10 cellular contexts compared by ENCODE assay signal in genomic region chr4:88964450-88964849, GRCh38.
DNase-seq lines count a peak whose midpoint lies in the region; ATAC-seq and TF ChIP-seq lines count a peak whose summit lies in the region.
"Had no signal": no experiment of that assay in that cellular context is flagged by ENCODE, and none has a peak within 500 bp of the region (broad histone marks: within the 10 kb centered on the region; RNA-seq: fewer than 3 reads in every experiment).

No MANE protein-coding gene starts in this region.

- TF ChIP-seq CTCF in esophagus squamous epithelium (IDR thresholded peaks at IDR 0.05) (no peak), ovary (IDR thresholded peaks at IDR 0.05) (no peak), GM20000 (IDR thresholded peaks at IDR 0.05; ENCODE audit: extremely low read depth, missing control alignments) (no peak)

- H3K36me3 ChIP-seq in esophagus squamous epithelium (no peaks in the 10 kb centered on the region), ovary (no peaks in the 10 kb centered on the region)

- H3K9me3 ChIP-seq in esophagus squamous epithelium: no peaks in the 10 kb centered on the region
- no peaks in the 10 kb centered on the region for H3K9me3 ChIP-seq in ovary
- H3K9me3 ChIP-seq: psoas muscle had no signal

- H3K27me3 ChIP-seq in esophagus squamous epithelium: no peaks in the 10 kb centered on the region
- no peaks in the 10 kb centered on the region for H3K27me3 ChIP-seq in ovary

- TF ChIP-seq POLR2A in esophagus squamous epithelium (IDR thresholded peaks at IDR 0.05) (no peak), ovary (IDR thresholded peaks at IDR 0.05) (no peak)

- peak overlapping the region in 3 of 4 donors; percentile 37 to 85 (median 79) for H3K27ac ChIP-seq in esophagus squamous epithelium
- H3K27ac ChIP-seq in ovary: no peak overlapping the region
- H3K27ac ChIP-seq: psoas muscle had no signal

- H3K4me1 ChIP-seq in esophagus squamous epithelium: peaks cover 0 to 40% (median 4%) of the 10 kb centered on the region in 3 donors
- no peaks in the 10 kb centered on the region for H3K4me1 ChIP-seq in ovary (ENCODE audit: insufficient read depth)

- H3K4me3 ChIP-seq in esophagus squamous epithelium (no peak overlapping the region), ovary (no peak overlapping the region)
- H3K4me3 ChIP-seq: psoas muscle had no signal

- WGBS in esophagus squamous epithelium, 2 donors: 61 to 65% methylated on average over 4 of the region's 4 CpGs
- 70 to 93% (median 92%) methylated on average over 4 of the region's 4 CpGs for WGBS in ovary, 3 donors

- DNase-seq in AG08395 (ENCODE audit: low spot score): peak; percentile 16
- DNase-seq in LHCN-M2 (ENCODE audit: low read depth): peak; percentile 83
- no peak for DNase-seq in esophagus squamous epithelium (lab: John Stamatoyannopoulos, UW)
- no peak for DNase-seq in ovary
- DNase-seq in NCI-H446 treated with DMSO at 0.1 percent for 48 hours (lab: John Stamatoyannopoulos, UW): no peak
- DNase-seq in GM20000 (ENCODE audit: low spot score): no peak
- DNase-seq: NCI-H1105, psoas muscle had no signal

- ATAC-seq in GM18517 (IDR thresholded peaks at IDR 0.05; ENCODE audit: unreplicated experiment) (peak; percentile 55), GM19035 (IDR thresholded peaks at IDR 0.05; ENCODE audit: unreplicated experiment) (no peak)
- ATAC-seq: psoas muscle had no signal

- TF ChIP-seq EP300 in ovary (IDR thresholded peaks at IDR 0.05): no peak

- intact Hi-C loops in esophagus squamous epithelium (cut with DNase I): no loop called here
- intact Hi-C loops in ovary (cut with DNase I): no loop called here

Comparison
In these comparisons a context has a peak if more than half of its experiments do, and no peak if none do; other contexts are left out.
1. DNase-seq: peak in AG08395 (single experiment) and LHCN-M2 (single experiment); none in esophagus squamous epithelium (single experiment), ovary (0 of 5), NCI-H446 treated with DMSO at 0.1 percent for 48 hours (single experiment) and GM20000 (single experiment).
2. H3K27ac ChIP-seq: peak in esophagus squamous epithelium (3 of 4); none in ovary (0 of 2).